ENCODE assay signal across 10 cellular contexts in genomic region chr16:31063843-31064611, GRCh38. TPM values are rescaled to one million over a fixed set of nuclear protein-coding genes. Genes with fewer than 3 reads are reported as not detected.
A peak's percentile ranks its signal among the peaks of the same experiment; 100 is the strongest.
DNase-seq lines count a peak whose midpoint lies in the region; ATAC-seq, FAIRE-seq and TF ChIP-seq lines count a peak whose summit lies in the region.
"Had no signal": no experiment of that assay in that cellular context is flagged by ENCODE, and none has a peak within 500 bp of the region (broad histone marks: within the 10 kb centered on the region; RNA-seq: fewer than 3 reads in every experiment).

No MANE protein-coding gene starts in this region.

- 98% methylated on average over 54 of the region's 56 CpGs for WGBS in HepG2 (ENCODE audit: low lambda C conversion rate)
- 85% methylated on average over 33 of the region's 56 CpGs for WGBS in suprapubic skin

- peaks cover 14 to 29% of the 10 kb centered on the region in 2 experiments; a peak in 4 of 5 replicates for H3K36me3 ChIP-seq in HepG2 (replicated peaks in 1 of 2; ENCODE audit: control insufficient read depth in 1 of 2, insufficient read depth in 2 of 2, low read length in 2 of 2)
- H3K36me3 ChIP-seq in suprapubic skin: peaks cover 31% of the 10 kb centered on the region

- peaks cover 38% of the 10 kb centered on the region for H3K4me1 Mint-ChIP-seq in activated naive CD4-positive, alpha-beta T cell treated with anti-CD3 and anti-CD28 coated beads for 36 hours (ENCODE audit: low read depth)
- peaks cover 45% of the 10 kb centered on the region for H3K4me1 Mint-ChIP-seq in activated naive CD8-positive, alpha-beta T cell treated with anti-CD3 and anti-CD28 coated beads, Interleukin-2, amount 10 ng/mL, durations not matched to agents 7 days and 5 days

- no peaks in the 10 kb centered on the region for H4K20me1 ChIP-seq in HepG2 (ENCODE audit: insufficient read depth, low read length)

- no peaks in the 10 kb centered on the region for H3K9me3 ChIP-seq in HepG2 (ENCODE audit: low read length)
- H3K9me3 ChIP-seq in suprapubic skin: no peaks in the 10 kb centered on the region

- H3K4me3 ChIP-seq in HepG2 (replicated peaks in 1 of 3; ENCODE audit: insufficient read depth in 1 of 3, low read depth in 2 of 3, low read length in 3 of 3): no peak overlapping the region
- H3K4me3 ChIP-seq in suprapubic skin: no peak overlapping the region

- H3K4me1 ChIP-seq in HepG2 (ENCODE audit: insufficient read depth, low read length): no peaks in the 10 kb centered on the region
- H3K4me1 ChIP-seq in suprapubic skin: peaks cover 16% of the 10 kb centered on the region

- no peak overlapping the region for H2AFZ ChIP-seq in HepG2 (ENCODE audit: low read length)

- H3K27me3 ChIP-seq in HepG2 (ENCODE audit: control insufficient read depth in 1 of 2, insufficient read depth in 2 of 2, low read length in 2 of 2) (no peaks in the 10 kb centered on the region), suprapubic skin (no peaks in the 10 kb centered on the region)

- H3K27me3 Mint-ChIP-seq in activated naive CD4-positive, alpha-beta T cell treated with anti-CD3 and anti-CD28 coated beads for 36 hours (ENCODE audit: low read depth): no peaks in the 10 kb centered on the region
- H3K27me3 Mint-ChIP-seq in activated naive CD8-positive, alpha-beta T cell treated with anti-CD3 and anti-CD28 coated beads, Interleukin-2, amount 10 ng/mL, durations not matched to agents 7 days and 5 days: no peaks in the 10 kb centered on the region

- FAIRE-seq in HepG2 (lab: Jason Lieb, UNC): no peak

- H3K4me2 ChIP-seq in HepG2 (ENCODE audit: low read depth, low read length): no peak overlapping the region

- H3K9me3 Mint-ChIP-seq in activated naive CD4-positive, alpha-beta T cell treated with anti-CD3 and anti-CD28 coated beads for 36 hours: no peaks in the 10 kb centered on the region
- no peaks in the 10 kb centered on the region for H3K9me3 Mint-ChIP-seq in activated naive CD8-positive, alpha-beta T cell treated with anti-CD3 and anti-CD28 coated beads, Interleukin-2, amount 10 ng/mL, durations not matched to agents 7 days and 5 days

- peak; percentile 74 for ATAC-seq in activated naive CD8-positive, alpha-beta T cell treated with anti-CD3 and anti-CD28 coated beads, Interleukin-2, amount 10 ng/mL, durations not matched to agents 7 days and 5 days (ENCODE audit: low read depth)
- ATAC-seq in HepG2: no peak; the same call in 1 of the 3 replicates
- no peak for ATAC-seq in GM21528 (IDR thresholded peaks at IDR 0.05; ENCODE audit: low FRiP score, unreplicated experiment)

- H3K27ac ChIP-seq in HepG2 (ENCODE audit: extremely low read length, insufficient read depth, low read length): no peak overlapping the region
- H3K27ac ChIP-seq in suprapubic skin: peak overlapping the region; percentile 79

- no peak for TF ChIP-seq RAD21 in HepG2 (CRISPR knock-in tag; IDR thresholded peaks at IDR 0.05)

- intact Hi-C loops in activated naive CD4-positive, alpha-beta T cell treated with anti-CD3 and anti-CD28 coated beads for 36 hours (cut with micrococcal nuclease): no loop called here
- intact Hi-C loops in HepG2 (cut with micrococcal nuclease; ENCODE audit: unreplicated experiment): no loop called here

- TF ChIP-seq POLR2A in HepG2 (IDR thresholded peaks at IDR 0.05; ENCODE audit: insufficient read depth in 1 of 2, low read depth in 2 of 2, low read length in 2 of 2) (no peak), suprapubic skin (IDR thresholded peaks at IDR 0.05) (no peak)

- no peak overlapping the region for H3K9ac ChIP-seq in HepG2 (ENCODE audit: insufficient read depth, low read depth, low read length)

- H3K36me3 Mint-ChIP-seq in activated naive CD4-positive, alpha-beta T cell treated with anti-CD3 and anti-CD28 coated beads for 36 hours (ENCODE audit: low read depth): peaks cover 19% of the 10 kb centered on the region
- peaks cover 37% of the 10 kb centered on the region for H3K36me3 Mint-ChIP-seq in activated naive CD8-positive, alpha-beta T cell treated with anti-CD3 and anti-CD28 coated beads, Interleukin-2, amount 10 ng/mL, durations not matched to agents 7 days and 5 days

- POLR2A ChIA-PET in activated naive CD8-positive, alpha-beta T cell treated with anti-CD3 and anti-CD28 coated beads, Interleukin-2, amount 10 ng/mL, durations not matched to agents 7 days and 5 days (lab: Charles Lee): interaction anchor here (0.5 to 3.2 kb wide), 6 partner anchors 9 to 37 kb away, joined by 3 to 35 read pairs (median 3); partner anchors contain the start of genes ZNF646 and ZNF668
- POLR2A ChIA-PET in HepG2 (lab: Yijun Ruan, JAX): no interaction called here
- POLR2A ChIA-PET in HEK293T (lab: Yijun Ruan, JAX): interaction anchor here (1.2 to 1.4 kb wide), 2 partner anchors 9 to 78 kb away, joined by 3 read pairs; no protein-coding TSS in a partner anchor

- TF ChIP-seq EP300 in HepG2 (IDR thresholded peaks at IDR 0.05; ENCODE audit: low read depth in 2 of 2, low read length in 2 of 2): no peak
- TF ChIP-seq EP300 in HepG2 (CRISPR knock-in tag; IDR thresholded peaks at IDR 0.05; ENCODE audit: borderline replicate concordance): no peak
- TF ChIP-seq EP300 in suprapubic skin (IDR thresholded peaks at IDR 0.05): no peak

- H3K4me3 Mint-ChIP-seq in activated naive CD4-positive, alpha-beta T cell treated with anti-CD3 and anti-CD28 coated beads for 36 hours: no peak overlapping the region
- peak overlapping the region; percentile 78 for H3K4me3 Mint-ChIP-seq in activated naive CD8-positive, alpha-beta T cell treated with anti-CD3 and anti-CD28 coated beads, Interleukin-2, amount 10 ng/mL, durations not matched to agents 7 days and 5 days

- in situ Hi-C loops in HepG2 (cut with HindIII; ENCODE audit: extremely low pct_ligation_motif_present, low pct_unique_long_range_greater_than_20kb): no loop called here

- no peak for TF ChIP-seq CTCF in HepG2 (CRISPR knock-in tag; IDR thresholded peaks at IDR 0.05)
- TF ChIP-seq CTCF in suprapubic skin (IDR thresholded peaks at IDR 0.05): no peak

- DNase-seq in activated naive CD4-positive, alpha-beta T cell treated with anti-CD3 and anti-CD28 coated beads for 36 hours: peak; percentile 13
- DNase-seq in activated naive CD4-positive, alpha-beta T cell (lab: John Stamatoyannopoulos, UW): no peak
- peak; percentile 62 for DNase-seq in activated naive CD8-positive, alpha-beta T cell treated with anti-CD3 and anti-CD28 coated beads, Interleukin-2, amount 10 ng/mL, durations not matched to agents 7 days and 5 days
- DNase-seq in HepG2 (ENCODE audit: low spot score) (no peak), suprapubic skin (ENCODE audit: low spot score in 2 of 2) (no peak), HEK293T (ENCODE audit: extremely low spot score) (no peak), NCI-H524 (lab: John Stamatoyannopoulos, UW) (no peak)
- DNase-seq: NCI-H1048; stimulated activated CD4-positive, alpha-beta T cell treated with anti-CD3 and anti-CD28 coated beads, Interleukin-2, amount 100 ng/mL, for 24 hours had no signal

- CTCF ChIA-PET in activated naive CD4-positive, alpha-beta T cell treated with anti-CD3 and anti-CD28 coated beads for 36 hours (lab: Charles Lee): no interaction called here
- CTCF ChIA-PET in HepG2 (lab: Yijun Ruan, JAX; ENCODE audit: low intra/inter-chr PET ratio, low total read pairs): no interaction called here
- CTCF ChIA-PET in HEK293T (lab: Yijun Ruan, JAX): no interaction called here

- no TSS peak for BruUV-seq in HepG2 (replicated peaks; lab: Mats Ljungman, UMichigan)

- peak overlapping the region; percentile 6 for H3K27ac Mint-ChIP-seq in activated naive CD4-positive, alpha-beta T cell treated with anti-CD3 and anti-CD28 coated beads for 36 hours
- peak overlapping the region; percentile 92 for H3K27ac Mint-ChIP-seq in activated naive CD8-positive, alpha-beta T cell treated with anti-CD3 and anti-CD28 coated beads, Interleukin-2, amount 10 ng/mL, durations not matched to agents 7 days and 5 days

- H3K79me2 ChIP-seq in HepG2 (ENCODE audit: insufficient read depth, low read length): peaks cover 20% of the 10 kb centered on the region

RNA-seq across cellular contexts. Expression of gene ZNF668, which starts 10.0 kb away (rescaled TPM):
- total RNA-seq in activated naive CD4-positive, alpha-beta T cell treated with anti-CD3 and anti-CD28 coated beads for 36 hours: 10 to 100 TPM in 1 of 2 experiments, 1 to 10 TPM in 1; 9.5 to 10.1 TPM
- total RNA-seq in activated naive CD8-positive, alpha-beta T cell treated with anti-CD3 and anti-CD28 coated beads, Interleukin-2, amount 10 ng/mL, durations not matched to agents 7 days and 5 days: 10 to 100 TPM; 17.9 to 20.5 TPM
- total RNA-seq in HepG2 (2016; rRNA removed; fragmentation: Illumina TruSeq; extraction: Trizol): 7.5 and 9.8 TPM in 2 replicates
- 1.9 and 3.1 TPM in 2 replicates for total RNA-seq in HepG2 (2016; cell fraction: cytosol; rRNA removed; fragmentation: Illumina TruSeq; extraction: Trizol; ENCODE audit: low read depth)
- total RNA-seq in HepG2 (2016; cell fraction: insoluble cytoplasmic fraction; rRNA removed; fragmentation: Illumina TruSeq; extraction: Trizol): 6.4 and 9.6 TPM in 2 replicates
- total RNA-seq in HepG2 (2016; cell fraction: membrane; rRNA removed; fragmentation: Illumina TruSeq; extraction: Trizol): 4.6 and 4.9 TPM in 2 replicates
- total RNA-seq in HepG2 (2016; cell fraction: nucleus; rRNA removed; fragmentation: Illumina TruSeq; extraction: Trizol): 6.1 and 6.8 TPM in 2 replicates
- 3.8 and 4.0 TPM in 2 replicates for polyA plus RNA-seq in HepG2 (2011; rRNA removed)
- 3.9 and 6.3 TPM in 2 replicates for polyA plus RNA-seq in HepG2 (2011; cell fraction: cytosol; rRNA removed)
- polyA plus RNA-seq in HepG2 (2011; cell fraction: nucleus; rRNA removed): 8.8 and 11.7 TPM in 2 replicates
- polyA plus RNA-seq in HepG2 (2012): 3.5 and 5.1 TPM in 2 replicates
- 1.0 and 1.1 TPM in 2 replicates for polyA plus RNA-seq in HepG2 (2016; cell fraction: cytosol; fragmentation: Illumina TruSeq; extraction: Trizol; ENCODE audit: low read depth)
- 7.3 and 8.1 TPM in 2 replicates for polyA plus RNA-seq in HepG2 (2016; cell fraction: insoluble cytoplasmic fraction; fragmentation: Illumina TruSeq; extraction: Trizol; ENCODE audit: low read depth)
- polyA plus RNA-seq in HepG2 (2016; cell fraction: membrane; fragmentation: Illumina TruSeq; extraction: Trizol; ENCODE audit: low read depth): 2.8 and 2.9 TPM in 2 replicates
- 8.4 and 9.3 TPM in 2 replicates for polyA plus RNA-seq in HepG2 (2016; cell fraction: nucleus; fragmentation: Illumina TruSeq; extraction: Trizol; ENCODE audit: insufficient read depth, low read depth)
- 17.4 and 23.8 TPM in 2 replicates for polyA minus RNA-seq in HepG2 (2011; rRNA and poly(A)+ RNA removed; ENCODE audit: low replicate concordance)
- polyA minus RNA-seq in HepG2 (2011; cell fraction: cytosol; rRNA and poly(A)+ RNA removed): 4.4 and 4.8 TPM in 2 replicates
- polyA minus RNA-seq in HepG2 (2011; cell fraction: nucleus; rRNA and poly(A)+ RNA removed): 5.5 and 6.5 TPM in 2 replicates
- total RNA-seq in suprapubic skin: 10 to 100 TPM in 3 of 4 donors, 1 to 10 TPM in 1; 9.0 to 15.9 (median 12.6) TPM

RNA-seq across cellular contexts. Expression of gene ZNF646, which starts 10.2 kb away (rescaled TPM):
- 10 to 100 TPM; 16.7 to 17.4 TPM for total RNA-seq in activated naive CD4-positive, alpha-beta T cell treated with anti-CD3 and anti-CD28 coated beads for 36 hours
- total RNA-seq in activated naive CD8-positive, alpha-beta T cell treated with anti-CD3 and anti-CD28 coated beads, Interleukin-2, amount 10 ng/mL, durations not matched to agents 7 days and 5 days: 10 to 100 TPM; 37.3 to 38.7 TPM
- total RNA-seq in HepG2 (2016; rRNA removed; fragmentation: Illumina TruSeq; extraction: Trizol) (7.8 and 10.9 TPM in 2 replicates), suprapubic skin (10 to 100 TPM; 19.2 to 31.7 (median 26.8) TPM)
- 1.7 and 2.4 TPM in 2 replicates for total RNA-seq in HepG2 (2016; cell fraction: cytosol; rRNA removed; fragmentation: Illumina TruSeq; extraction: Trizol; ENCODE audit: low read depth)
- total RNA-seq in HepG2 (2016; cell fraction: insoluble cytoplasmic fraction; rRNA removed; fragmentation: Illumina TruSeq; extraction: Trizol): 6.8 and 11.1 TPM in 2 replicates
- 5.0 and 5.3 TPM in 2 replicates for total RNA-seq in HepG2 (2016; cell fraction: membrane; rRNA removed; fragmentation: Illumina TruSeq; extraction: Trizol)
- total RNA-seq in HepG2 (2016; cell fraction: nucleus; rRNA removed; fragmentation: Illumina TruSeq; extraction: Trizol): 14.4 and 16.7 TPM in 2 replicates
- polyA plus RNA-seq in HepG2 (2011; rRNA removed): 3.4 and 4.4 TPM in 2 replicates
- polyA plus RNA-seq in HepG2 (2011; cell fraction: cytosol; rRNA removed): 2.2 and 2.9 TPM in 2 replicates
- 19.6 and 21.3 TPM in 2 replicates for polyA plus RNA-seq in HepG2 (2011; cell fraction: nucleus; rRNA removed)
- 5.6 and 5.8 TPM in 2 replicates for polyA plus RNA-seq in HepG2 (2012)
- polyA plus RNA-seq in HepG2 (2016; cell fraction: cytosol; fragmentation: Illumina TruSeq; extraction: Trizol; ENCODE audit: low read depth): 0.38 and 0.43 TPM in 2 replicates
- polyA plus RNA-seq in HepG2 (2016; cell fraction: insoluble cytoplasmic fraction; fragmentation: Illumina TruSeq; extraction: Trizol; ENCODE audit: low read depth): 3.7 and 4.7 TPM in 2 replicates
- polyA plus RNA-seq in HepG2 (2016; cell fraction: membrane; fragmentation: Illumina TruSeq; extraction: Trizol; ENCODE audit: low read depth): 0.90 and 0.94 TPM in 2 replicates
- polyA plus RNA-seq in HepG2 (2016; cell fraction: nucleus; fragmentation: Illumina TruSeq; extraction: Trizol; ENCODE audit: insufficient read depth, low read depth): 22.6 and 23.3 TPM in 2 replicates
- 29.7 and 32.7 TPM in 2 replicates for polyA minus RNA-seq in HepG2 (2011; rRNA and poly(A)+ RNA removed; ENCODE audit: low replicate concordance)
- 4.2 and 5.8 TPM in 2 replicates for polyA minus RNA-seq in HepG2 (2011; cell fraction: cytosol; rRNA and poly(A)+ RNA removed)
- 26.1 and 29.9 TPM in 2 replicates for polyA minus RNA-seq in HepG2 (2011; cell fraction: nucleus; rRNA and poly(A)+ RNA removed)

RNA-seq across cellular contexts. Expression of gene PRSS53, which starts 24.7 kb away (rescaled TPM):
- total RNA-seq in activated naive CD4-positive, alpha-beta T cell treated with anti-CD3 and anti-CD28 coated beads for 36 hours: 1 to 10 TPM; 4.1 to 5.2 TPM
- 10 to 100 TPM; 10.4 to 10.9 TPM for total RNA-seq in activated naive CD8-positive, alpha-beta T cell treated with anti-CD3 and anti-CD28 coated beads, Interleukin-2, amount 10 ng/mL, durations not matched to agents 7 days and 5 days
- total RNA-seq in HepG2 (2016; rRNA removed; fragmentation: Illumina TruSeq; extraction: Trizol) (0.65 and 2.2 TPM in 2 replicates), suprapubic skin (1 to 10 TPM; 2.0 to 10.0 (median 5.1) TPM)
- total RNA-seq in HepG2 (2016; cell fraction: cytosol; rRNA removed; fragmentation: Illumina TruSeq; extraction: Trizol; ENCODE audit: low read depth): 0.61 and 0.62 TPM in 2 replicates
- total RNA-seq in HepG2 (2016; cell fraction: insoluble cytoplasmic fraction; rRNA removed; fragmentation: Illumina TruSeq; extraction: Trizol): 0.46 and 2.8 TPM in 2 replicates
- 0.49 and 0.52 TPM in 2 replicates for total RNA-seq in HepG2 (2016; cell fraction: membrane; rRNA removed; fragmentation: Illumina TruSeq; extraction: Trizol)
- 3.2 and 4.5 TPM in 2 replicates for total RNA-seq in HepG2 (2016; cell fraction: nucleus; rRNA removed; fragmentation: Illumina TruSeq; extraction: Trizol)
- 6.9 and 7.4 TPM in 2 replicates for polyA plus RNA-seq in HepG2 (2011; rRNA removed)
- polyA plus RNA-seq in HepG2 (2011; cell fraction: cytosol; rRNA removed): 1.0 and 1.6 TPM in 2 replicates
- 103 and 136 TPM in 2 replicates for polyA plus RNA-seq in HepG2 (2011; cell fraction: nucleus; rRNA removed)
- 3.6 and 7.5 TPM in 2 replicates for polyA plus RNA-seq in HepG2 (2012)
- 0.19 and 0.26 TPM in 2 replicates for polyA plus RNA-seq in HepG2 (2016; cell fraction: cytosol; fragmentation: Illumina TruSeq; extraction: Trizol; ENCODE audit: low read depth)
- polyA plus RNA-seq in HepG2 (2016; cell fraction: insoluble cytoplasmic fraction; fragmentation: Illumina TruSeq; extraction: Trizol; ENCODE audit: low read depth): 0.60 TPM in 1 of 2 replicates, not detected in the other
- polyA plus RNA-seq in HepG2 (2016; cell fraction: membrane; fragmentation: Illumina TruSeq; extraction: Trizol; ENCODE audit: low read depth): 0.09 and 0.53 TPM in 2 replicates
- polyA plus RNA-seq in HepG2 (2016; cell fraction: nucleus; fragmentation: Illumina TruSeq; extraction: Trizol; ENCODE audit: insufficient read depth, low read depth): 6.4 and 11.2 TPM in 2 replicates
- polyA minus RNA-seq in HepG2 (2011; rRNA and poly(A)+ RNA removed; ENCODE audit: low replicate concordance): 2.8 and 9.1 TPM in 2 replicates
- 0.49 and 0.70 TPM in 2 replicates for polyA minus RNA-seq in HepG2 (2011; cell fraction: cytosol; rRNA and poly(A)+ RNA removed)
- polyA minus RNA-seq in HepG2 (2011; cell fraction: nucleus; rRNA and poly(A)+ RNA removed): 21.0 and 21.8 TPM in 2 replicates

RNA-seq across cellular contexts. Expression of gene VKORC1, which starts 30.6 kb away (rescaled TPM):
- 10 to 100 TPM; 43.4 to 47.8 TPM for total RNA-seq in activated naive CD4-positive, alpha-beta T cell treated with anti-CD3 and anti-CD28 coated beads for 36 hours
- total RNA-seq in activated naive CD8-positive, alpha-beta T cell treated with anti-CD3 and anti-CD28 coated beads, Interleukin-2, amount 10 ng/mL, durations not matched to agents 7 days and 5 days: 10 to 100 TPM; 79.4 to 80.4 TPM
- total RNA-seq in HepG2 (2016; rRNA removed; fragmentation: Illumina TruSeq; extraction: Trizol) (92.1 and 141 TPM in 2 replicates), suprapubic skin (10 to 100 TPM; 53.8 to 79.3 (median 68.0) TPM)
- total RNA-seq in HepG2 (2016; cell fraction: cytosol; rRNA removed; fragmentation: Illumina TruSeq; extraction: Trizol; ENCODE audit: low read depth): 108 and 123 TPM in 2 replicates
- total RNA-seq in HepG2 (2016; cell fraction: insoluble cytoplasmic fraction; rRNA removed; fragmentation: Illumina TruSeq; extraction: Trizol): 100 and 140 TPM in 2 replicates
- 83.8 and 103 TPM in 2 replicates for total RNA-seq in HepG2 (2016; cell fraction: membrane; rRNA removed; fragmentation: Illumina TruSeq; extraction: Trizol)
- 94.6 and 113 TPM in 2 replicates for total RNA-seq in HepG2 (2016; cell fraction: nucleus; rRNA removed; fragmentation: Illumina TruSeq; extraction: Trizol)
- 613 and 615 TPM in 2 replicates for polyA plus RNA-seq in HepG2 (2011; rRNA removed)
- 980 and 1,226 TPM in 2 replicates for polyA plus RNA-seq in HepG2 (2011; cell fraction: cytosol; rRNA removed)
- 399 and 426 TPM in 2 replicates for polyA plus RNA-seq in HepG2 (2011; cell fraction: nucleus; rRNA removed)
- polyA plus RNA-seq in HepG2 (2012): 226 and 325 TPM in 2 replicates
- polyA plus RNA-seq in HepG2 (2016; cell fraction: cytosol; fragmentation: Illumina TruSeq; extraction: Trizol; ENCODE audit: low read depth): 88.3 and 112 TPM in 2 replicates
- polyA plus RNA-seq in HepG2 (2016; cell fraction: insoluble cytoplasmic fraction; fragmentation: Illumina TruSeq; extraction: Trizol; ENCODE audit: low read depth): 134 and 149 TPM in 2 replicates
- 106 and 112 TPM in 2 replicates for polyA plus RNA-seq in HepG2 (2016; cell fraction: membrane; fragmentation: Illumina TruSeq; extraction: Trizol; ENCODE audit: low read depth)
- polyA plus RNA-seq in HepG2 (2016; cell fraction: nucleus; fragmentation: Illumina TruSeq; extraction: Trizol; ENCODE audit: insufficient read depth, low read depth): 220 and 229 TPM in 2 replicates
- polyA minus RNA-seq in HepG2 (2011; rRNA and poly(A)+ RNA removed; ENCODE audit: low replicate concordance): 450 and 1,230 TPM in 2 replicates
- 139 and 156 TPM in 2 replicates for polyA minus RNA-seq in HepG2 (2011; cell fraction: cytosol; rRNA and poly(A)+ RNA removed)
- polyA minus RNA-seq in HepG2 (2011; cell fraction: nucleus; rRNA and poly(A)+ RNA removed): 91.0 and 99.1 TPM in 2 replicates

RNA-seq across cellular contexts. Expression of gene STX4, which starts 30.7 kb away (rescaled TPM):
- 10 to 100 TPM; 32.9 to 38.0 TPM for total RNA-seq in activated naive CD4-positive, alpha-beta T cell treated with anti-CD3 and anti-CD28 coated beads for 36 hours
- total RNA-seq in activated naive CD8-positive, alpha-beta T cell treated with anti-CD3 and anti-CD28 coated beads, Interleukin-2, amount 10 ng/mL, durations not matched to agents 7 days and 5 days: 10 to 100 TPM; 82.8 to 84.8 TPM
- total RNA-seq in HepG2 (2016; rRNA removed; fragmentation: Illumina TruSeq; extraction: Trizol) (29.2 and 31.3 TPM in 2 replicates), suprapubic skin (100 to 1,000 TPM in 1 of 4 donors, 10 to 100 TPM in 3; 32.5 to 118 (median 47.8) TPM)
- total RNA-seq in HepG2 (2016; cell fraction: cytosol; rRNA removed; fragmentation: Illumina TruSeq; extraction: Trizol; ENCODE audit: low read depth): 10.9 and 11.8 TPM in 2 replicates
- total RNA-seq in HepG2 (2016; cell fraction: insoluble cytoplasmic fraction; rRNA removed; fragmentation: Illumina TruSeq; extraction: Trizol): 28.3 and 29.6 TPM in 2 replicates
- total RNA-seq in HepG2 (2016; cell fraction: membrane; rRNA removed; fragmentation: Illumina TruSeq; extraction: Trizol): 18.1 and 22.6 TPM in 2 replicates
- 23.9 and 30.7 TPM in 2 replicates for total RNA-seq in HepG2 (2016; cell fraction: nucleus; rRNA removed; fragmentation: Illumina TruSeq; extraction: Trizol)
- polyA plus RNA-seq in HepG2 (2011; rRNA removed): 34.6 and 37.0 TPM in 2 replicates
- polyA plus RNA-seq in HepG2 (2011; cell fraction: cytosol; rRNA removed): 23.2 and 23.7 TPM in 2 replicates
- polyA plus RNA-seq in HepG2 (2011; cell fraction: nucleus; rRNA removed): 109 and 115 TPM in 2 replicates
- polyA plus RNA-seq in HepG2 (2012): 36.9 and 43.1 TPM in 2 replicates
- 14.1 and 15.4 TPM in 2 replicates for polyA plus RNA-seq in HepG2 (2016; cell fraction: cytosol; fragmentation: Illumina TruSeq; extraction: Trizol; ENCODE audit: low read depth)
- polyA plus RNA-seq in HepG2 (2016; cell fraction: insoluble cytoplasmic fraction; fragmentation: Illumina TruSeq; extraction: Trizol; ENCODE audit: low read depth): 43.9 and 44.6 TPM in 2 replicates
- 22.4 and 26.1 TPM in 2 replicates for polyA plus RNA-seq in HepG2 (2016; cell fraction: membrane; fragmentation: Illumina TruSeq; extraction: Trizol; ENCODE audit: low read depth)
- polyA plus RNA-seq in HepG2 (2016; cell fraction: nucleus; fragmentation: Illumina TruSeq; extraction: Trizol; ENCODE audit: insufficient read depth, low read depth): 94.3 and 107 TPM in 2 replicates
- polyA minus RNA-seq in HepG2 (2011; rRNA and poly(A)+ RNA removed; ENCODE audit: low replicate concordance): 23.8 and 35.4 TPM in 2 replicates
- 7.3 and 10.4 TPM in 2 replicates for polyA minus RNA-seq in HepG2 (2011; cell fraction: cytosol; rRNA and poly(A)+ RNA removed)
- polyA minus RNA-seq in HepG2 (2011; cell fraction: nucleus; rRNA and poly(A)+ RNA removed): 17.5 and 20.7 TPM in 2 replicates

Comparison
In these comparisons a context has a peak if more than half of its experiments do, and no peak if none do; other contexts are left out.
1. DNase-seq: peak in activated naive CD4-positive, alpha-beta T cell treated with anti-CD3 and anti-CD28 coated beads for 36 hours (single experiment) and activated naive CD8-positive, alpha-beta T cell treated with anti-CD3 and anti-CD28 coated beads, Interleukin-2, amount 10 ng/mL, durations not matched to agents 7 days and 5 days (single experiment); none in activated naive CD4-positive, alpha-beta T cell (0 of 4), HepG2 (single experiment), suprapubic skin (0 of 2), HEK293T (single experiment) and NCI-H524 (0 of 2).